In genomic region chr12:6295187-6295811, GRCh38 we compare ENCODE assay signal across 10 cellular contexts. TPM values are rescaled to one million over a fixed set of nuclear protein-coding genes. Genes with fewer than 3 reads are reported as not detected.
DNase-seq lines count a peak whose midpoint lies in the region; ATAC-seq, FAIRE-seq and TF ChIP-seq lines count a peak whose summit lies in the region.
"Had no signal": no experiment of that assay in that cellular context is flagged by ENCODE, and none has a peak within 500 bp of the region (broad histone marks: within the 10 kb centered on the region; RNA-seq: fewer than 3 reads in every experiment).

No MANE protein-coding gene starts in this region.

- no peak overlapping the region for H3K9ac ChIP-seq in Karpas-422 (ENCODE audit: low read length)

- H3K79me2 ChIP-seq in Karpas-422 (ENCODE audit: low read length): no peaks in the 10 kb centered on the region

- TF ChIP-seq CTCF in activated CD8-positive, alpha-beta T cell treated with anti-CD3 and anti-CD28 coated beads for 36 hours (IDR thresholded peaks at IDR 0.05): no peak
- TF ChIP-seq CTCF in BE2C (IDR thresholded peaks at IDR 0.05; ENCODE audit: low read depth, low read length): no peak

- no peak overlapping the region for H3K27ac Mint-ChIP-seq in activated CD8-positive, alpha-beta T cell treated with anti-CD3 and anti-CD28 coated beads, Interleukin-2, amount 10 ng/mL, durations not matched to agents 7 days and 5 days
- H3K27ac Mint-ChIP-seq in activated CD8-positive, alpha-beta T cell treated with anti-CD3 and anti-CD28 coated beads for 36 hours: no peak overlapping the region
- H3K27ac Mint-ChIP-seq: CD4-positive, CD25-positive, alpha-beta regulatory T cell had no signal

- H3K9me3 ChIP-seq in Karpas-422 (ENCODE audit: low read length): no peaks in the 10 kb centered on the region
- H3K9me3 ChIP-seq in BE2C: no peaks in the 10 kb centered on the region

- CTCF ChIA-PET in activated CD8-positive, alpha-beta T cell treated with anti-CD3 and anti-CD28 coated beads, Interleukin-2, amount 10 ng/mL, durations not matched to agents 7 days and 5 days (lab: Charles Lee): interaction anchor here (0.8 to 1.2 kb wide), 3 partner anchors 9 to 100 kb away, joined by 3 to 4 read pairs (median 3); no protein-coding TSS in a partner anchor
- CTCF ChIA-PET in activated CD8-positive, alpha-beta T cell treated with anti-CD3 and anti-CD28 coated beads for 36 hours (lab: Charles Lee): interaction anchor here (0.8 to 1.3 kb wide), 4 partner anchors 9 to 100 kb away, joined by 3 read pairs; no protein-coding TSS in a partner anchor

- H3K4me3 ChIP-seq in Karpas-422 (ENCODE audit: low read length) (no peak overlapping the region), BE2C (ENCODE audit: low read depth, low read length) (no peak overlapping the region)

- H3K27me3 ChIP-seq in Karpas-422 (ENCODE audit: low read length): no peaks in the 10 kb centered on the region
- H3K27me3 ChIP-seq in BE2C: no peaks in the 10 kb centered on the region

- H3K36me3 ChIP-seq in Karpas-422 (ENCODE audit: insufficient read depth, low read length): no peaks in the 10 kb centered on the region
- no peaks in the 10 kb centered on the region for H3K36me3 ChIP-seq in BE2C

- H3K36me3 Mint-ChIP-seq in activated CD8-positive, alpha-beta T cell treated with anti-CD3 and anti-CD28 coated beads, Interleukin-2, amount 10 ng/mL, durations not matched to agents 7 days and 5 days (ENCODE audit: low read depth): no peaks in the 10 kb centered on the region
- H3K36me3 Mint-ChIP-seq in activated CD8-positive, alpha-beta T cell treated with anti-CD3 and anti-CD28 coated beads for 36 hours (ENCODE audit: low read depth): no peaks in the 10 kb centered on the region
- H3K36me3 Mint-ChIP-seq: CD4-positive, CD25-positive, alpha-beta regulatory T cell had no signal

- H3K27ac ChIP-seq in Karpas-422 (ENCODE audit: low read length): no peak overlapping the region
- H3K27ac ChIP-seq: HL-60 had no signal

- intact Hi-C loops in activated CD8-positive, alpha-beta T cell treated with anti-CD3 and anti-CD28 coated beads for 36 hours (cut with micrococcal nuclease): no loop called here

- ATAC-seq in activated CD8-positive, alpha-beta T cell treated with anti-CD3 and anti-CD28 coated beads, Interleukin-2, amount 10 ng/mL, durations not matched to agents 7 days and 5 days: peak; percentile 58
- no peak for ATAC-seq in activated CD8-positive, alpha-beta T cell treated with anti-CD3 and anti-CD28 coated beads for 36 hours

- peaks cover 5% of the 10 kb centered on the region for H3K27me3 Mint-ChIP-seq in activated CD8-positive, alpha-beta T cell treated with anti-CD3 and anti-CD28 coated beads, Interleukin-2, amount 10 ng/mL, durations not matched to agents 7 days and 5 days (ENCODE audit: low read depth)
- peaks cover under 1% of the 10 kb centered on the region for H3K27me3 Mint-ChIP-seq in activated CD8-positive, alpha-beta T cell treated with anti-CD3 and anti-CD28 coated beads for 36 hours

- no peaks in the 10 kb centered on the region for H4K20me1 ChIP-seq in Karpas-422 (ENCODE audit: insufficient read depth, low read depth, low read length)

- no peak overlapping the region for H2AFZ ChIP-seq in Karpas-422 (ENCODE audit: low read length)

- POLR2A ChIA-PET in activated CD8-positive, alpha-beta T cell treated with anti-CD3 and anti-CD28 coated beads, Interleukin-2, amount 10 ng/mL, durations not matched to agents 7 days and 5 days (lab: Charles Lee): no interaction called here
- POLR2A ChIA-PET in activated CD8-positive, alpha-beta T cell treated with anti-CD3 and anti-CD28 coated beads for 36 hours (lab: Charles Lee): no interaction called here

- no peaks in the 10 kb centered on the region for H3K4me1 Mint-ChIP-seq in activated CD8-positive, alpha-beta T cell treated with anti-CD3 and anti-CD28 coated beads, Interleukin-2, amount 10 ng/mL, durations not matched to agents 7 days and 5 days (ENCODE audit: low read depth)
- H3K4me1 Mint-ChIP-seq in activated CD8-positive, alpha-beta T cell treated with anti-CD3 and anti-CD28 coated beads for 36 hours (ENCODE audit: low read depth): no peaks in the 10 kb centered on the region
- H3K4me1 Mint-ChIP-seq: CD4-positive, CD25-positive, alpha-beta regulatory T cell had no signal

- no peak overlapping the region for H3K4me3 Mint-ChIP-seq in activated CD8-positive, alpha-beta T cell treated with anti-CD3 and anti-CD28 coated beads, Interleukin-2, amount 10 ng/mL, durations not matched to agents 7 days and 5 days
- no peak overlapping the region for H3K4me3 Mint-ChIP-seq in activated CD8-positive, alpha-beta T cell treated with anti-CD3 and anti-CD28 coated beads for 36 hours
- H3K4me3 Mint-ChIP-seq: CD4-positive, CD25-positive, alpha-beta regulatory T cell had no signal

- no peak for DNase-seq in activated CD8-positive, alpha-beta T cell treated with anti-CD3 and anti-CD28 coated beads, Interleukin-2, amount 10 ng/mL, durations not matched to agents 7 days and 5 days
- no peak for DNase-seq in activated CD8-positive, alpha-beta T cell treated with anti-CD3 and anti-CD28 coated beads for 36 hours
- DNase-seq in amniotic stem cell (lab: John Stamatoyannopoulos, UW) (peak; percentile 67), islet precursor cell (peak; percentile 89), urothelium cell line (ENCODE audit: low spot score) (peak; percentile 89), Karpas-422 (no peak), medulla oblongata (ENCODE audit: extremely low spot score) (no peak), BE2C (no peak)
- DNase-seq: CD4-positive, CD25-positive, alpha-beta regulatory T cell had no signal

- no peaks in the 10 kb centered on the region for H3K9me3 Mint-ChIP-seq in activated CD8-positive, alpha-beta T cell treated with anti-CD3 and anti-CD28 coated beads, Interleukin-2, amount 10 ng/mL, durations not matched to agents 7 days and 5 days (ENCODE audit: insufficient read depth)
- no peaks in the 10 kb centered on the region for H3K9me3 Mint-ChIP-seq in activated CD8-positive, alpha-beta T cell treated with anti-CD3 and anti-CD28 coated beads for 36 hours

- H3K4me1 ChIP-seq in Karpas-422 (ENCODE audit: low read length) (no peaks in the 10 kb centered on the region), BE2C (peaks cover 4% of the 10 kb centered on the region; the same call in 1 of the 2 replicates)

- FAIRE-seq in urothelium cell line (lab: Jason Lieb, UNC): no peak

- H3K9me2 ChIP-seq in Karpas-422 (replicated peaks; ENCODE audit: insufficient read depth, low read length): no peaks in the 10 kb centered on the region

- no peak overlapping the region for H3K4me2 ChIP-seq in Karpas-422 (ENCODE audit: low read depth, low read length, poor library complexity, severe bottlenecking)

RNA-seq across cellular contexts. Expression of gene PLEKHG6, which starts 15.2 kb away (rescaled TPM):
- total RNA-seq in activated CD8-positive, alpha-beta T cell treated with anti-CD3 and anti-CD28 coated beads, Interleukin-2, amount 10 ng/mL, durations not matched to agents 7 days and 5 days: under 1 TPM in 1 of 2 experiments, not detected in 1; 0.47 TPM
- total RNA-seq in activated CD8-positive, alpha-beta T cell treated with anti-CD3 and anti-CD28 coated beads for 36 hours: not detected
- total RNA-seq in Karpas-422 (2014; rRNA removed; shearing (Covaris generic); ENCODE audit: low replicate concordance): not detected in 2 replicates
- 0.23 TPM for polyA plus RNA-seq in BE2C (2012; ENCODE audit: insufficient read depth, insufficient read length, low read depth)
- total RNA-seq: CD4-positive, CD25-positive, alpha-beta regulatory T cell had no signal

RNA-seq across cellular contexts. Expression of gene TNFRSF1A, which starts 46.6 kb away (rescaled TPM):
- 10 to 100 TPM; 58.8 to 63.4 TPM for total RNA-seq in activated CD8-positive, alpha-beta T cell treated with anti-CD3 and anti-CD28 coated beads, Interleukin-2, amount 10 ng/mL, durations not matched to agents 7 days and 5 days
- 10 to 100 TPM; 40.6 TPM for total RNA-seq in activated CD8-positive, alpha-beta T cell treated with anti-CD3 and anti-CD28 coated beads for 36 hours
- total RNA-seq in Karpas-422 (2014; rRNA removed; shearing (Covaris generic); ENCODE audit: low replicate concordance): 0.72 TPM in 1 of 2 replicates, not detected in the other
- 15.8 TPM for polyA plus RNA-seq in BE2C (2012; ENCODE audit: insufficient read depth, insufficient read length, low read depth)

Comparison
In these comparisons a context has a peak if more than half of its experiments do, and no peak if none do; other contexts are left out.
1. DNase-seq: peak in amniotic stem cell (single experiment), islet precursor cell (single experiment) and urothelium cell line (single experiment); none in activated CD8-positive, alpha-beta T cell treated with anti-CD3 and anti-CD28 coated beads, Interleukin-2, amount 10 ng/mL, durations not matched to agents 7 days and 5 days (single experiment), activated CD8-positive, alpha-beta T cell treated with anti-CD3 and anti-CD28 coated beads for 36 hours (single experiment), Karpas-422 (single experiment), medulla oblongata (single experiment) and BE2C (single experiment).
2. RNA of gene TNFRSF1A, which starts 46.6 kb away (total RNA-seq): 58.8 to 63.4 TPM in activated CD8-positive, alpha-beta T cell treated with anti-CD3 and anti-CD28 coated beads, Interleukin-2, amount 10 ng/mL, durations not matched to agents 7 days and 5 days and 40.6 TPM in activated CD8-positive, alpha-beta T cell treated with anti-CD3 and anti-CD28 coated beads for 36 hours; 0.72 TPM in Karpas-422; every median in the first group is over 10 times any median in the second.